ENCODE assay signal across 9 cellular contexts in genomic region chr22:43796567-43796966, GRCh38. TPM values are rescaled to one million over a fixed set of nuclear protein-coding genes. Genes with fewer than 3 reads are reported as not detected.
A peak's percentile ranks its signal among the peaks of the same experiment; 100 is the strongest.
DNase-seq lines count a peak whose midpoint lies in the region; ATAC-seq, FAIRE-seq and TF ChIP-seq lines count a peak whose summit lies in the region.
"Had no signal": no experiment of that assay in that cellular context is flagged by ENCODE, and none has a peak within 500 bp of the region (broad histone marks: within the 10 kb centered on the region; RNA-seq: fewer than 3 reads in every experiment).

No MANE protein-coding gene starts in this region.

- ATAC-seq in natural killer cell treated with Interleukin-12 subunit alpha and Interleukin-12 subunit beta and Interleukin-15 and Interleukin-18, amount 100 ng/mL, for 72 hours: no peak
- no peak for ATAC-seq in HG03139 (IDR thresholded peaks at IDR 0.05; ENCODE audit: unreplicated experiment)
- ATAC-seq in activated CD4-positive, CD25-positive, alpha-beta regulatory T cell treated with anti-CD3 and anti-CD28 coated beads, Interleukin-2, amount 50 U/mL, for 24 hours: no peak
- ATAC-seq: T-helper 17 cell had no signal

- no peak overlapping the region for H3K27ac Mint-ChIP-seq in neural progenitor cell
- no peak overlapping the region for H3K27ac Mint-ChIP-seq in natural killer cell treated with Interleukin-12 subunit alpha and Interleukin-12 subunit beta and Interleukin-15 and Interleukin-18, amount 100 ng/mL, for 72 hours
- H3K27ac Mint-ChIP-seq in activated CD4-positive, alpha-beta T cell treated with anti-CD3 and anti-CD28 coated beads, Interleukin-2, amount 10 ng/mL, durations not matched to agents 7 days and 5 days: no peak overlapping the region
- H3K27ac Mint-ChIP-seq: T-helper 17 cell had no signal

- peak; percentile 84 for FAIRE-seq in H1 (lab: Jason Lieb, UNC)

- no peak overlapping the region for H3K27ac ChIP-seq in H1 (ENCODE audit: low read depth, low read length)
- no peak overlapping the region for H3K27ac ChIP-seq in neural progenitor cell

- 87% methylated on average over 8 of the region's 8 CpGs; no CpG with 5 or more reads in 1 of the 2 experiments for WGBS in H1 (ENCODE audit: extremely low coverage in 1 of 2, insufficient coverage in 1 of 2, insufficient read length in 1 of 2, insufficient replicate concordance in 2 of 2, low coverage in 1 of 2, low lambda C conversion rate in 2 of 2, missing lambda C conversion rate in 1 of 2), 2 experiments

- H3K4me1 ChIP-seq in H1 (replicated peaks in 1 of 4; ENCODE audit: control insufficient read depth in 3 of 4, insufficient read depth in 4 of 4, low read length in 3 of 4): peaks cover 0 to 6% (median 0%) of the 10 kb centered on the region in 4 experiments; a peak in 3 of 7 replicates
- no peaks in the 10 kb centered on the region for H3K4me1 ChIP-seq in neural progenitor cell

- H2BK5ac ChIP-seq in H1 (ENCODE audit: low read depth, low read length): no peak overlapping the region

- no peak overlapping the region for H3K14ac ChIP-seq in H1 (ENCODE audit: insufficient read length)

- H3K56ac ChIP-seq in H1 (replicated peaks; ENCODE audit: insufficient read length, low read depth, low read length): no peak overlapping the region

- no peaks in the 10 kb centered on the region for H3K4me1 Mint-ChIP-seq in neural progenitor cell
- no peaks in the 10 kb centered on the region for H3K4me1 Mint-ChIP-seq in natural killer cell treated with Interleukin-12 subunit alpha and Interleukin-12 subunit beta and Interleukin-15 and Interleukin-18, amount 100 ng/mL, for 72 hours (ENCODE audit: low read depth in 2 of 2)
- H3K4me1 Mint-ChIP-seq in activated CD4-positive, alpha-beta T cell treated with anti-CD3 and anti-CD28 coated beads, Interleukin-2, amount 10 ng/mL, durations not matched to agents 7 days and 5 days: no peaks in the 10 kb centered on the region
- H3K4me1 Mint-ChIP-seq: T-helper 17 cell had no signal

- H3K79me2 ChIP-seq in H1 (ENCODE audit: control insufficient read depth in 1 of 2, insufficient read depth in 2 of 2, low read length in 2 of 2) (no peaks in the 10 kb centered on the region), neural progenitor cell (ENCODE audit: low read depth) (no peaks in the 10 kb centered on the region)

- H3F3A ChIP-seq in neural progenitor cell (ENCODE audit: low read depth): no peaks in the 10 kb centered on the region

- H3K4me3 ChIP-seq in H1 (ENCODE audit: extremely low read depth in 1 of 4, insufficient read depth in 2 of 4, low read depth in 3 of 4, low read length in 4 of 4): no peak overlapping the region
- no peak overlapping the region for H3K4me3 ChIP-seq in neural progenitor cell

- H4K20me1 ChIP-seq in H1 (replicated peaks in 1 of 2; ENCODE audit: control insufficient read depth in 1 of 2, insufficient read depth in 2 of 2, low read length in 2 of 2) (no peaks in the 10 kb centered on the region), neural progenitor cell (ENCODE audit: low read depth) (no peaks in the 10 kb centered on the region)

- CTCF ChIA-PET in H1 (lab: Charles Lee; ENCODE audit: partially characterized antibody): interaction anchor here (0.6 to 3.3 kb wide), 19 partner anchors 9 to 410 kb away, joined by 3 to 23 read pairs (median 4); partner anchors contain the start of gene EFCAB6
- CTCF ChIA-PET in activated CD4-positive, alpha-beta T cell treated with anti-CD3 and anti-CD28 coated beads, Interleukin-2, amount 10 ng/mL, durations not matched to agents 7 days and 5 days (lab: Charles Lee): interaction anchor here (0.6 kb wide), 1 partner anchor 839 kb away, joined by 5 read pairs; no protein-coding TSS in a partner anchor

- H3K18ac ChIP-seq in H1 (ENCODE audit: extremely low read depth, low read length): no peak overlapping the region

- DNase-seq in EH (ENCODE audit: low read depth) (peak; percentile 48), NCI-H2196 (lab: John Stamatoyannopoulos, UW; ENCODE audit: unreplicated experiment) (peak; percentile 45), H1 (ENCODE audit: low read depth in 1 of 2, low spot score in 2 of 2) (no peak), neural progenitor cell (ENCODE audit: low spot score) (peak; percentile 63)
- DNase-seq in natural killer cell treated with Interleukin-12 subunit alpha and Interleukin-12 subunit beta and Interleukin-15 and Interleukin-18, amount 100 ng/mL, for 72 hours (ENCODE audit: low spot score): no peak
- no peak for DNase-seq in activated CD4-positive, alpha-beta T cell treated with anti-CD3 and anti-CD28 coated beads, Interleukin-2, amount 10 ng/mL, durations not matched to agents 7 days and 5 days
- DNase-seq: T-helper 17 cell had no signal

- no peak overlapping the region for H4K91ac ChIP-seq in H1 (replicated peaks; ENCODE audit: insufficient read length, low read length)

- H3K4me2 ChIP-seq in H1 (ENCODE audit: insufficient read depth in 1 of 2, low read depth in 2 of 2, low read length in 2 of 2): no peak overlapping the region
- no peak overlapping the region for H3K4me2 ChIP-seq in neural progenitor cell

- no peak for TF ChIP-seq POLR2A in H1 (IDR thresholded peaks at IDR 0.05; ENCODE audit: control extremely low read depth in 1 of 2, low read depth in 2 of 2, low read length in 2 of 2)

- H4K8ac ChIP-seq in H1 (ENCODE audit: extremely low read depth, insufficient read depth, low read length): no peak overlapping the region

- H3K9me3 ChIP-seq in H1 (ENCODE audit: insufficient read depth in 2 of 2, low read depth in 1 of 2, low read length in 1 of 2): no peaks in the 10 kb centered on the region
- no peaks in the 10 kb centered on the region for H3K9me3 ChIP-seq in neural progenitor cell (ENCODE audit: low read depth)

- POLR2A ChIA-PET in H1 (lab: Charles Lee; ENCODE audit: partially characterized antibody): interaction anchor here (0.6 kb wide), 1 partner anchor 21 kb away, joined by 3 read pairs; no protein-coding TSS in a partner anchor
- POLR2A ChIA-PET in activated CD4-positive, alpha-beta T cell treated with anti-CD3 and anti-CD28 coated beads, Interleukin-2, amount 10 ng/mL, durations not matched to agents 7 days and 5 days (lab: Charles Lee): no interaction called here

- peak; percentile 74 to 80 for TF ChIP-seq RAD21 in H1 (IDR thresholded peaks at IDR 0.05 in 1 of 2, conservative IDR thresholded peaks at IDR 0.05 in 1 of 2; ENCODE audit: low read depth in 2 of 2, low read length in 2 of 2)

- H3K9ac ChIP-seq in H1 (replicated peaks in 1 of 4; ENCODE audit: extremely low read depth in 1 of 4, low read depth in 3 of 4, low read length in 3 of 4) (no peak overlapping the region), neural progenitor cell (no peak overlapping the region)

- no peak overlapping the region for H3K4me3 Mint-ChIP-seq in neural progenitor cell
- no peak overlapping the region for H3K4me3 Mint-ChIP-seq in natural killer cell treated with Interleukin-12 subunit alpha and Interleukin-12 subunit beta and Interleukin-15 and Interleukin-18, amount 100 ng/mL, for 72 hours
- H3K4me3 Mint-ChIP-seq in activated CD4-positive, alpha-beta T cell treated with anti-CD3 and anti-CD28 coated beads, Interleukin-2, amount 10 ng/mL, durations not matched to agents 7 days and 5 days: no peak overlapping the region
- H3K4me3 Mint-ChIP-seq: T-helper 17 cell had no signal

- H2AK5ac ChIP-seq in H1 (ENCODE audit: low read depth, low read length): no peak overlapping the region

- H2BK120ac ChIP-seq in H1 (replicated peaks; ENCODE audit: low read depth, low read length): no peak overlapping the region

- H3K23me2 ChIP-seq in H1 (ENCODE audit: low read depth, low read length): peaks cover 4% of the 10 kb centered on the region; the same call in 1 of the 2 replicates

- H3K36me3 Mint-ChIP-seq in neural progenitor cell: no peaks in the 10 kb centered on the region
- peaks cover 17% of the 10 kb centered on the region for H3K36me3 Mint-ChIP-seq in natural killer cell treated with Interleukin-12 subunit alpha and Interleukin-12 subunit beta and Interleukin-15 and Interleukin-18, amount 100 ng/mL, for 72 hours
- H3K36me3 Mint-ChIP-seq in activated CD4-positive, alpha-beta T cell treated with anti-CD3 and anti-CD28 coated beads, Interleukin-2, amount 10 ng/mL, durations not matched to agents 7 days and 5 days (ENCODE audit: low read depth): no peaks in the 10 kb centered on the region

- no peaks in the 10 kb centered on the region for H3K36me3 ChIP-seq in H1 (ENCODE audit: control insufficient read depth in 2 of 4, insufficient read depth in 4 of 4, low read length in 3 of 4)
- no peaks in the 10 kb centered on the region for H3K36me3 ChIP-seq in neural progenitor cell

- H3K27me3 ChIP-seq in H1 (replicated peaks in 1 of 4; ENCODE audit: control insufficient read depth in 3 of 4, extremely low read depth in 1 of 4, insufficient read depth in 3 of 4, low read length in 3 of 4) (no peaks in the 10 kb centered on the region), neural progenitor cell (peaks cover 1% of the 10 kb centered on the region)

- no peak for TF ChIP-seq EP300 in H1 (IDR thresholded peaks at IDR 0.05; ENCODE audit: borderline replicate concordance in 1 of 2, low read depth in 2 of 2, low read length in 2 of 2)

- H3K9me3 Mint-ChIP-seq in neural progenitor cell: peaks cover 5% of the 10 kb centered on the region
- H3K9me3 Mint-ChIP-seq in natural killer cell treated with Interleukin-12 subunit alpha and Interleukin-12 subunit beta and Interleukin-15 and Interleukin-18, amount 100 ng/mL, for 72 hours: peaks cover 5% of the 10 kb centered on the region
- H3K9me3 Mint-ChIP-seq in activated CD4-positive, alpha-beta T cell treated with anti-CD3 and anti-CD28 coated beads, Interleukin-2, amount 10 ng/mL, durations not matched to agents 7 days and 5 days: no peaks in the 10 kb centered on the region

- no peaks in the 10 kb centered on the region for H3K79me1 ChIP-seq in H1 (ENCODE audit: low read depth, low read length)

- TF ChIP-seq CTCF in H1 (IDR thresholded peaks at IDR 0.05; ENCODE audit: control extremely low read depth in 1 of 3, insufficient read depth in 1 of 3, low read depth in 1 of 3, low read length in 3 of 3): peak; percentile 26 to 67 (median 58)
- TF ChIP-seq CTCF in neural progenitor cell (IDR thresholded peaks at IDR 0.05): peak; percentile 62

- no peaks in the 10 kb centered on the region for H3K27me3 Mint-ChIP-seq in neural progenitor cell (ENCODE audit: insufficient read depth, low read depth)
- H3K27me3 Mint-ChIP-seq in natural killer cell treated with Interleukin-12 subunit alpha and Interleukin-12 subunit beta and Interleukin-15 and Interleukin-18, amount 100 ng/mL, for 72 hours: peaks cover 27% of the 10 kb centered on the region in 2 donors
- H3K27me3 Mint-ChIP-seq in activated CD4-positive, alpha-beta T cell treated with anti-CD3 and anti-CD28 coated beads, Interleukin-2, amount 10 ng/mL, durations not matched to agents 7 days and 5 days: peaks cover 12% of the 10 kb centered on the region

- H2AFZ ChIP-seq in H1 (ENCODE audit: low read length): no peak overlapping the region
- no peak overlapping the region for H2AFZ ChIP-seq in neural progenitor cell (replicated peaks)

- H3K4ac ChIP-seq in H1 (replicated peaks; ENCODE audit: insufficient read length, low read depth, low read length): no peak overlapping the region

- H4K5ac ChIP-seq in H1 (ENCODE audit: insufficient read length, low read depth, low read length): no peak overlapping the region

- no peak overlapping the region for H3K23ac ChIP-seq in H1 (ENCODE audit: insufficient read length)

- no peak overlapping the region for H2BK20ac ChIP-seq in H1 (ENCODE audit: low read length)

- no peak overlapping the region for H2BK15ac ChIP-seq in H1 (ENCODE audit: low read length)

- no peak overlapping the region for H2BK12ac ChIP-seq in H1 (ENCODE audit: low read depth, low read length)

RNA-seq across cellular contexts. Expression of gene EFCAB6, which starts 15.5 kb away (rescaled TPM):
- total RNA-seq in H1 (2021; fragmentation: NEBNext Ultra II Directional; extraction: Animal tissue kit (Norgen Biotek cat#: 25700)): 1.5 and 1.7 TPM in 2 replicates
- 0.32 and 0.57 TPM in 2 replicates for polyA plus RNA-seq in H1 (2011; rRNA removed)
- 0.45 TPM for polyA plus RNA-seq in H1 (2011; cell fraction: cytosol; rRNA removed)
- 0.86 TPM for polyA plus RNA-seq in H1 (2011; cell fraction: nucleus; rRNA removed)
- polyA plus RNA-seq in H1 (2012, experiment 1 of 2): 0.43 to 0.66 TPM (median 0.55 TPM) in 4 replicates
- 0.04 TPM for polyA plus RNA-seq in H1 (2012, experiment 2 of 2)
- 0.47 TPM for polyA plus RNA-seq in H1 (2013, experiment 1 of 2)
- polyA plus RNA-seq in H1 (2013, experiment 2 of 2): 0.44 TPM
- 1.1 and 1.7 TPM in 2 replicates for polyA minus RNA-seq in H1 (2011; rRNA and poly(A)+ RNA removed)
- polyA minus RNA-seq in H1 (2011; cell fraction: cytosol; rRNA and poly(A)+ RNA removed): 0.95 TPM
- 1.3 TPM for polyA minus RNA-seq in H1 (2011; cell fraction: nucleus; rRNA and poly(A)+ RNA removed)
- 2.2 and 4.9 TPM in 2 replicates for total RNA-seq in neural progenitor cell (ENCODE audit: low replicate concordance)
- 1 to 10 TPM in 1 of 2 donors, under 1 TPM in 1; 0.12 to 1.3 TPM for total RNA-seq in natural killer cell treated with Interleukin-12 subunit alpha and Interleukin-12 subunit beta and Interleukin-15 and Interleukin-18, amount 100 ng/mL, for 72 hours
- under 1 TPM; 0.15 to 0.20 TPM for total RNA-seq in activated CD4-positive, alpha-beta T cell treated with anti-CD3 and anti-CD28 coated beads, Interleukin-2, amount 10 ng/mL, durations not matched to agents 7 days and 5 days

Comparison
In these comparisons a context has a peak if more than half of its experiments do, and no peak if none do; other contexts are left out.
1. DNase-seq: peak in EH (single experiment), NCI-H2196 (single experiment) and neural progenitor cell (single experiment); none in H1 (0 of 2), natural killer cell treated with Interleukin-12 subunit alpha and Interleukin-12 subunit beta and Interleukin-15 and Interleukin-18, amount 100 ng/mL, for 72 hours (single experiment) and activated CD4-positive, alpha-beta T cell treated with anti-CD3 and anti-CD28 coated beads, Interleukin-2, amount 10 ng/mL, durations not matched to agents 7 days and 5 days (single experiment).